ENCODE assay signal across 1 cellular context in genomic region chr12:2783936-2784600, GRCh38.
TF ChIP-seq lines count a peak whose summit lies in the region.

No MANE protein-coding gene starts in this region.

TF ChIP-seq in SK-N-SH, 30 proteins besides CTCF, POLR2A, EP300 and RAD21 (continued from another document):
- TF ChIP-seq EZH2phosphoT487 (IDR thresholded peaks at IDR 0.05; ENCODE audit: borderline replicate concordance, low read depth), result no peak
- no peak for TF ChIP-seq NFIC (IDR thresholded peaks at IDR 0.05; ENCODE audit: borderline replicate concordance)
- no peak for TF ChIP-seq TEAD4 (IDR thresholded peaks at IDR 0.05; ENCODE audit: borderline replicate concordance, insufficient read depth)
- no peak for TF ChIP-seq ELF1 (IDR thresholded peaks at IDR 0.05)
- no peak for TF ChIP-seq GABPA (IDR thresholded peaks at IDR 0.05; ENCODE audit: low read depth)
